In genomic region chr13:24863748-24864540, GRCh38 we compare ENCODE assay signal across 1 cellular context.
TF ChIP-seq lines count a peak whose summit lies in the region.

No MANE protein-coding gene starts in this region.

TF ChIP-seq in K562, 482 proteins besides CTCF, POLR2A, EP300 and RAD21 (continued from another document and continues in another):
- TF ChIP-seq BCLAF1 (IDR thresholded peaks at IDR 0.05; ENCODE audit: borderline replicate concordance in 1 of 2, control insufficient read depth in 1 of 2, low read depth in 2 of 2, low read length in 1 of 2) (no peak), MAFF (IDR thresholded peaks at IDR 0.05; ENCODE audit: low read length) (no peak), ETS2 (tag; IDR thresholded peaks at IDR 0.05; ENCODE audit: borderline replicate concordance, poor library complexity, severe bottlenecking) (no peak), STAT5B (CRISPR knock-in tag; IDR thresholded peaks at IDR 0.05) (no peak), ZNF217 (CRISPR knock-in tag; IDR thresholded peaks at IDR 0.05) (no peak), BRF2 (IDR thresholded peaks at IDR 0.05; ENCODE audit: borderline replicate concordance, insufficient read depth, insufficient read length) (no peak), FOXP4 (CRISPR knock-in tag; IDR thresholded peaks at IDR 0.05; ENCODE audit: borderline replicate concordance) (no peak), ARNT (IDR thresholded peaks at IDR 0.05) (no peak), MTA1 (IDR thresholded peaks at IDR 0.05; ENCODE audit: borderline replicate concordance) (no peak), ERF (CRISPR knock-in tag; IDR thresholded peaks at IDR 0.05) (no peak), CREB3 (tag; conservative IDR thresholded peaks at IDR 0.05; ENCODE audit: low read depth) (no peak), HNRNPLL (IDR thresholded peaks at IDR 0.05; ENCODE audit: low read depth, low read length, poor library complexity, severe bottlenecking) (no peak), ATF7 (IDR thresholded peaks at IDR 0.05) (no peak), RBM25 (IDR thresholded peaks at IDR 0.05; ENCODE audit: low read depth, low read length, severe bottlenecking) (peak; percentile 79), FOXK2 (conservative IDR thresholded peaks at IDR 0.05 in 1 of 2, IDR thresholded peaks at IDR 0.05 in 1 of 2; ENCODE audit: low read depth in 2 of 2) (no peak), RB1 (IDR thresholded peaks at IDR 0.05; ENCODE audit: low read depth) (no peak), NCOR1 (IDR thresholded peaks at IDR 0.05) (peak; percentile 63), ZNF589 (CRISPR knock-in tag; IDR thresholded peaks at IDR 0.05; ENCODE audit: low read depth) (no peak), HDAC2 (IDR thresholded peaks at IDR 0.05) (no peak), ZBTB5 (IDR thresholded peaks at IDR 0.05) (no peak), GABPB1 (CRISPR knock-in tag; IDR thresholded peaks at IDR 0.05) (no peak), TRIM24 (IDR thresholded peaks at IDR 0.05) (0 out of 4 replicates have a peak, but pooled peaks of 1 of the 2 experiments have one; percentile 17), JUND (IDR thresholded peaks at IDR 0.05; ENCODE audit: borderline replicate concordance, low read depth, low read length) (no peak), JUND (tag; IDR thresholded peaks at IDR 0.05; ENCODE audit: borderline replicate concordance, low read depth, low read length) (no peak), THAP7 (CRISPR knock-in tag; IDR thresholded peaks at IDR 0.05) (no peak), TFE3 (CRISPR knock-in tag; IDR thresholded peaks at IDR 0.05) (no peak), RBFOX2 (IDR thresholded peaks at IDR 0.05; ENCODE audit: low read depth, low read length) (no peak), SAFB (IDR thresholded peaks at IDR 0.05; ENCODE audit: borderline replicate concordance, low read depth, low read length) (no peak), STAT5A (IDR thresholded peaks at IDR 0.05; ENCODE audit: borderline replicate concordance, low read length) (no peak), PTBP1 (IDR thresholded peaks at IDR 0.05; ENCODE audit: low read depth, low read length) (no peak), SMAD2 (IDR thresholded peaks at IDR 0.05; ENCODE audit: low read depth, low read length) (no peak), EZH2 (IDR thresholded peaks at IDR 0.05; ENCODE audit: borderline replicate concordance, low read depth, low read length) (no peak)
- TF ChIP-seq, protein P1, sequence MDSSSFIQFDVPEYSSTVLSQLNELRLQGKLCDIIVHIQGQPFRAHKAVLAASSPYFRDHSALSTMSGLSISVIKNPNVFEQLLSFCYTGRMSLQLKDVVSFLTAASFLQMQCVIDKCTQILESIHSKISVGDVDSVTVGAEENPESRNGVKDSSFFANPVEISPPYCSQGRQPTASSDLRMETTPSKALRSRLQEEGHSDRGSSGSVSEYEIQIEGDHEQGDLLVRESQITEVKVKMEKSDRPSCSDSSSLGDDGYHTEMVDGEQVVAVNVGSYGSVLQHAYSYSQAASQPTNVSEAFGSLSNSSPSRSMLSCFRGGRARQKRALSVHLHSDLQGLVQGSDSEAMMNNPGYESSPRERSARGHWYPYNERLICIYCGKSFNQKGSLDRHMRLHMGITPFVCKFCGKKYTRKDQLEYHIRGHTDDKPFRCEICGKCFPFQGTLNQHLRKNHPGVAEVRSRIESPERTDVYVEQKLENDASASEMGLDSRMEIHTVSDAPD (CRISPR knock-in tag; IDR thresholded peaks at IDR 0.05) = no peak
- TF ChIP-seq, protein P2, sequence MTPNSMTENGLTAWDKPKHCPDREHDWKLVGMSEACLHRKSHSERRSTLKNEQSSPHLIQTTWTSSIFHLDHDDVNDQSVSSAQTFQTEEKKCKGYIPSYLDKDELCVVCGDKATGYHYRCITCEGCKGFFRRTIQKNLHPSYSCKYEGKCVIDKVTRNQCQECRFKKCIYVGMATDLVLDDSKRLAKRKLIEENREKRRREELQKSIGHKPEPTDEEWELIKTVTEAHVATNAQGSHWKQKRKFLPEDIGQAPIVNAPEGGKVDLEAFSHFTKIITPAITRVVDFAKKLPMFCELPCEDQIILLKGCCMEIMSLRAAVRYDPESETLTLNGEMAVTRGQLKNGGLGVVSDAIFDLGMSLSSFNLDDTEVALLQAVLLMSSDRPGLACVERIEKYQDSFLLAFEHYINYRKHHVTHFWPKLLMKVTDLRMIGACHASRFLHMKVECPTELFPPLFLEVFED (CRISPR knock-in tag; conservative IDR thresholded peaks at IDR 0.05) = no peak
- TF ChIP-seq, protein P3, sequence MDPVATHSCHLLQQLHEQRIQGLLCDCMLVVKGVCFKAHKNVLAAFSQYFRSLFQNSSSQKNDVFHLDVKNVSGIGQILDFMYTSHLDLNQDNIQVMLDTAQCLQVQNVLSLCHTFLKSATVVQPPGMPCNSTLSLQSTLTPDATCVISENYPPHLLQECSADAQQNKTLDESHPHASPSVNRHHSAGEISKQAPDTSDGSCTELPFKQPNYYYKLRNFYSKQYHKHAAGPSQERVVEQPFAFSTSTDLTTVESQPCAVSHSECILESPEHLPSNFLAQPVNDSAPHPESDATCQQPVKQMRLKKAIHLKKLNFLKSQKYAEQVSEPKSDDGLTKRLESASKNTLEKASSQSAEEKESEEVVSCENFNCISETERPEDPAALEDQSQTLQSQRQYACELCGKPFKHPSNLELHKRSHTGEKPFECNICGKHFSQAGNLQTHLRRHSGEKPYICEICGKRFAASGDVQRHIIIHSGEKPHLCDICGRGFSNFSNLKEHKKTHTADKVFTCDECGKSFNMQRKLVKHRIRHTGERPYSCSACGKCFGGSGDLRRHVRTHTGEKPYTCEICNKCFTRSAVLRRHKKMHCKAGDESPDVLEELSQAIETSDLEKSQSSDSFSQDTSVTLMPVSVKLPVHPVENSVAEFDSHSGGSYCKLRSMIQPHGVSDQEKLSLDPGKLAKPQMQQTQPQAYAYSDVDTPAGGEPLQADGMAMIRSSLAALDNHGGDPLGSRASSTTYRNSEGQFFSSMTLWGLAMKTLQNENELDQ (CRISPR knock-in tag; IDR thresholded peaks at IDR 0.05; ENCODE audit: borderline replicate concordance) = no peak
- TF ChIP-seq, protein P4, sequence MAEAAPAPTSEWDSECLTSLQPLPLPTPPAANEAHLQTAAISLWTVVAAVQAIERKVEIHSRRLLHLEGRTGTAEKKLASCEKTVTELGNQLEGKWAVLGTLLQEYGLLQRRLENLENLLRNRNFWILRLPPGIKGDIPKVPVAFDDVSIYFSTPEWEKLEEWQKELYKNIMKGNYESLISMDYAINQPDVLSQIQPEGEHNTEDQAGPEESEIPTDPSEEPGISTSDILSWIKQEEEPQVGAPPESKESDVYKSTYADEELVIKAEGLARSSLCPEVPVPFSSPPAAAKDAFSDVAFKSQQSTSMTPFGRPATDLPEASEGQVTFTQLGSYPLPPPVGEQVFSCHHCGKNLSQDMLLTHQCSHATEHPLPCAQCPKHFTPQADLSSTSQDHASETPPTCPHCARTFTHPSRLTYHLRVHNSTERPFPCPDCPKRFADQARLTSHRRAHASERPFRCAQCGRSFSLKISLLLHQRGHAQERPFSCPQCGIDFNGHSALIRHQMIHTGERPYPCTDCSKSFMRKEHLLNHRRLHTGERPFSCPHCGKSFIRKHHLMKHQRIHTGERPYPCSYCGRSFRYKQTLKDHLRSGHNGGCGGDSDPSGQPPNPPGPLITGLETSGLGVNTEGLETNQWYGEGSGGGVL (CRISPR knock-in tag; IDR thresholded peaks at IDR 0.05) = no peak
- TF ChIP-seq, protein P5, sequence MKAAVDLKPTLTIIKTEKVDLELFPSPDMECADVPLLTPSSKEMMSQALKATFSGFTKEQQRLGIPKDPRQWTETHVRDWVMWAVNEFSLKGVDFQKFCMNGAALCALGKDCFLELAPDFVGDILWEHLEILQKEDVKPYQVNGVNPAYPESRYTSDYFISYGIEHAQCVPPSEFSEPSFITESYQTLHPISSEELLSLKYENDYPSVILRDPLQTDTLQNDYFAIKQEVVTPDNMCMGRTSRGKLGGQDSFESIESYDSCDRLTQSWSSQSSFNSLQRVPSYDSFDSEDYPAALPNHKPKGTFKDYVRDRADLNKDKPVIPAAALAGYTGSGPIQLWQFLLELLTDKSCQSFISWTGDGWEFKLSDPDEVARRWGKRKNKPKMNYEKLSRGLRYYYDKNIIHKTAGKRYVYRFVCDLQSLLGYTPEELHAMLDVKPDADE (conservative IDR thresholded peaks at IDR 0.05; ENCODE audit: control insufficient read depth, low read depth, low read length) = no peak
